Comparison of ENCODE assay signal across 27 cellular contexts in genomic region chr4:8387615-8388266, GRCh38.
"Had no signal": no experiment of that assay in that cellular context is flagged by ENCODE, and none has a peak within 500 bp of the region (broad histone marks: within the 10 kb centered on the region; RNA-seq: fewer than 3 reads in every experiment).

No MANE protein-coding gene starts in this region.

- H3K27me3 ChIP-seq: cardiac muscle cell, hepatocyte, sigmoid colon, upper lobe of left lung had no signal

- H3K4me1 Mint-ChIP-seq: activated naive CD8-positive, alpha-beta T cell treated with anti-CD3 and anti-CD28 coated beads, Interleukin-2, amount 10 ng/mL, durations not matched to agents 7 days and 5 days had no signal

- H3K4me2 ChIP-seq: hepatocyte, smooth muscle cell had no signal

- H3K79me2 ChIP-seq: hepatocyte had no signal

- H3K27ac Mint-ChIP-seq: activated CD4-positive, alpha-beta T cell treated with anti-CD3 and anti-CD28 coated beads for 36 hours; activated naive CD4-positive, alpha-beta T cell treated with anti-CD3 and anti-CD28 coated beads for 36 hours; activated naive CD8-positive, alpha-beta T cell treated with anti-CD3 and anti-CD28 coated beads, Interleukin-2, amount 10 ng/mL, durations not matched to agents 7 days and 5 days; activated T-cell treated with anti-CD3 and anti-CD28 coated beads, Interleukin-2, amount 50 U/mL, for 24 hours; memory B cell; nephron; T-helper 2 cell treated with Interferon-gamma antibody and Interleukin-4, amounts not matched to agents 5 μg/mL and 100 μg/mL, for 36 hours had no signal

- H3K36me3 Mint-ChIP-seq: activated naive CD8-positive, alpha-beta T cell treated with anti-CD3 and anti-CD28 coated beads, Interleukin-2, amount 10 ng/mL, durations not matched to agents 7 days and 5 days had no signal

- DNase-seq: activated CD4-positive, alpha-beta T cell treated with anti-CD3 and anti-CD28 coated beads for 36 hours; activated CD4-positive, alpha-beta T cell treated with anti-CD3 and anti-CD28 coated beads, Interleukin-2, amount 50 U/mL, for 4 hours; activated CD8-positive, alpha-beta memory T cell treated with anti-CD3 and anti-CD28 coated beads for 24 hours; activated CD8-positive, alpha-beta memory T cell treated with anti-CD3 and anti-CD28 coated beads, Interleukin-2, amount 50 U/mL, for 4 hours; activated naive CD4-positive, alpha-beta T cell treated with anti-CD3 and anti-CD28 coated beads for 36 hours; activated naive CD8-positive, alpha-beta T cell treated with anti-CD3 and anti-CD28 coated beads, Interleukin-2, amount 10 ng/mL, durations not matched to agents 7 days and 5 days; activated T-cell treated with anti-CD3 and anti-CD28 coated beads, Interleukin-2, amount 50 U/mL, for 24 hours; amniotic stem cell; dermis blood vessel endothelial cell; effector memory CD4-positive, alpha-beta T cell; glutamatergic neuron; kidney glomerular epithelial cell; left ventricle myocardium inferior; nucleus accumbens; sigmoid colon; stimulated activated CD4-positive, alpha-beta T cell treated with anti-CD3 and anti-CD28 coated beads, Interleukin-15, amount 100 ng/mL, for 24 hours; stimulated activated CD8-positive, alpha-beta memory T cell treated with anti-CD3 and anti-CD28 coated beads, Interleukin-4, amount 100 ng/mL, for 48 hours; stimulated activated naive CD4-positive, alpha-beta T cell had no signal

- H3K27ac ChIP-seq: cardiac muscle cell, hepatocyte, left ventricle myocardium inferior, sigmoid colon, upper lobe of left lung had no signal

- H3K9me3 ChIP-seq: left ventricle myocardium inferior, sigmoid colon, upper lobe of left lung had no signal

- H3K9me3 Mint-ChIP-seq: activated naive CD4-positive, alpha-beta T cell treated with anti-CD3 and anti-CD28 coated beads for 36 hours; activated naive CD8-positive, alpha-beta T cell treated with anti-CD3 and anti-CD28 coated beads, Interleukin-2, amount 10 ng/mL, durations not matched to agents 7 days and 5 days; activated T-cell treated with anti-CD3 and anti-CD28 coated beads, Interleukin-2, amount 50 U/mL, for 24 hours; memory B cell; nephron; T-helper 2 cell treated with Interferon-gamma antibody and Interleukin-4, amounts not matched to agents 5 μg/mL and 100 μg/mL, for 36 hours had no signal

- H3K27me3 Mint-ChIP-seq: activated CD4-positive, alpha-beta T cell treated with anti-CD3 and anti-CD28 coated beads for 36 hours; activated naive CD8-positive, alpha-beta T cell treated with anti-CD3 and anti-CD28 coated beads, Interleukin-2, amount 10 ng/mL, durations not matched to agents 7 days and 5 days; activated T-cell treated with anti-CD3 and anti-CD28 coated beads, Interleukin-2, amount 50 U/mL, for 24 hours; memory B cell had no signal

- ATAC-seq: activated CD4-positive, alpha-beta T cell treated with anti-CD3 and anti-CD28 coated beads for 36 hours; esophagus mucosa; SK-N-SH treated with all-trans-retinoic acid at 6 μM for 48 hours had no signal

- H3K4me3 Mint-ChIP-seq: activated CD4-positive, alpha-beta T cell treated with anti-CD3 and anti-CD28 coated beads for 36 hours; activated naive CD4-positive, alpha-beta T cell treated with anti-CD3 and anti-CD28 coated beads for 36 hours; activated naive CD8-positive, alpha-beta T cell treated with anti-CD3 and anti-CD28 coated beads, Interleukin-2, amount 10 ng/mL, durations not matched to agents 7 days and 5 days; activated T-cell treated with anti-CD3 and anti-CD28 coated beads, Interleukin-2, amount 50 U/mL, for 24 hours; memory B cell; nephron; T-helper 2 cell treated with Interferon-gamma antibody and Interleukin-4, amounts not matched to agents 5 μg/mL and 100 μg/mL, for 36 hours had no signal

- H2AFZ ChIP-seq: hepatocyte had no signal

- H3K4me3 ChIP-seq: cardiac muscle cell, hepatocyte, left ventricle myocardium inferior, sigmoid colon, smooth muscle cell, upper lobe of left lung had no signal
